1 cellular context compared by ENCODE assay signal in genomic region chr19:14005381-14006084, GRCh38.
A peak's percentile ranks its signal among the peaks of the same experiment; 100 is the strongest.
TF ChIP-seq lines count a peak whose summit lies in the region.

No MANE protein-coding gene starts in this region.

TF ChIP-seq in HCT116, 20 proteins besides CTCF, POLR2A, EP300 and RAD21 (continued from another document):
- no peak for TF ChIP-seq ATF3 (IDR thresholded peaks at IDR 0.05)
- TF ChIP-seq CBX3 (IDR thresholded peaks at IDR 0.05; ENCODE audit: low read depth), result peak; percentile 90
- peak; percentile 27; the same call in 1 of the 2 replicates for TF ChIP-seq EGR1 (IDR thresholded peaks at IDR 0.05; ENCODE audit: low read depth)
- TF ChIP-seq FOSL1 (IDR thresholded peaks at IDR 0.05; ENCODE audit: low read depth), result no peak
- no peak for TF ChIP-seq ZFX (IDR thresholded peaks at IDR 0.05)
- no peak for TF ChIP-seq ZNF274 (IDR thresholded peaks at IDR 0.05; ENCODE audit: low read depth, low read length)
- TF ChIP-seq ELF1 (IDR thresholded peaks at IDR 0.05; ENCODE audit: borderline replicate concordance, low read depth), result no peak
